Comparison of ENCODE assay signal across 17 cellular contexts in the genomic region with DNA sequence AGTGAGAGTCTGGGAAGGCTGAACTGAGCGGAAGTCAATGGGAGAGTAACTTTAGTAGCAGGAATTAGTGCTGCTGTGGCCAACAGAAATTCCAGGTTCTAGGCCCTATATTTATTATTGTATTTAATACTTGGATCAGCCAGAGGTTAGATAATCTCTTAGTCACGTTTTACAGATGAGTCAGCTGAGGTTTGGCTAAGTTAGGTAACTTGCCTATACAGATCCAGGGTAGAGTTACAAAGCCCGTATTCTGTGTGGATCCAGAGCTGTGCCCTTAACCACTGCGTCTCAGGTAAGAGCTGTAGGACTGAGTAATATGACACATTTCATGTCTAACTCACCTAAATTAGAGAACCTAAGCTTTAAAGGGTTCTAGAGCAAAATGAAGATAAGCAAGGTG. TPM values are rescaled to one million over a fixed set of nuclear protein-coding genes. Genes with fewer than 3 reads are reported as not detected.
DNase-seq lines count a peak whose midpoint lies in the region; ATAC-seq, FAIRE-seq and TF ChIP-seq lines count a peak whose summit lies in the region.
"Had no signal": no experiment of that assay in that cellular context is flagged by ENCODE, and none has a peak within 500 bp of the region (broad histone marks: within the 10 kb centered on the region; RNA-seq: fewer than 3 reads in every experiment).

No MANE protein-coding gene starts in this region.

- no peak overlapping the region for H3K4me3 ChIP-seq in naive thymus-derived CD4-positive, alpha-beta T cell (ENCODE audit: low read length)
- no peak overlapping the region for H3K4me3 ChIP-seq in H7 (ENCODE audit: insufficient read depth, low read depth, low read length)
- H3K4me3 ChIP-seq: lung, thoracic aorta had no signal

- no peak overlapping the region for H3K27ac ChIP-seq in naive thymus-derived CD4-positive, alpha-beta T cell (ENCODE audit: low read depth, low read length)
- H3K27ac ChIP-seq: HL-60, thoracic aorta had no signal

- no peaks in the 10 kb centered on the region for H3K4me1 ChIP-seq in naive thymus-derived CD4-positive, alpha-beta T cell (ENCODE audit: control insufficient read depth in 2 of 2, insufficient read depth in 2 of 2, low read length in 2 of 2)

- no peak overlapping the region for H3K27ac Mint-ChIP-seq in stimulated activated effector memory CD8-positive, alpha-beta T cell treated with anti-CD3 and anti-CD28 coated beads, Interleukin-12 subunit alpha, Interleukin-12 subunit beta, amount 100 ng/mL, for 72 hours
- H3K27ac Mint-ChIP-seq in naive thymus-derived CD4-positive, alpha-beta T cell = peak overlapping the region in 4 of 9 donors; percentile 22 to 78 (median 36)
- no peak overlapping the region for H3K27ac Mint-ChIP-seq in stimulated activated naive B cell treated with anti-CD40 and anti-IgM and Interleukin-4, amounts not matched to agents 10 μg/mL and 1 μg/mL and 100 μg/mL, for 72 hours
- H3K27ac Mint-ChIP-seq: activated CD4-positive, alpha-beta T cell treated with anti-CD3 and anti-CD28 coated beads for 36 hours; activated T-cell treated with anti-CD3 and anti-CD28 coated beads, Interleukin-2, amount 50 U/mL, for 24 hours had no signal

- FAIRE-seq in GM12892 (lab: Jason Lieb, UNC) = peak; percentile 73

- peaks cover 5% of the 10 kb centered on the region for H3K4me1 Mint-ChIP-seq in stimulated activated effector memory CD8-positive, alpha-beta T cell treated with anti-CD3 and anti-CD28 coated beads, Interleukin-12 subunit alpha, Interleukin-12 subunit beta, amount 100 ng/mL, for 72 hours
- peaks cover 0 to 11% (median 1%) of the 10 kb centered on the region in 7 donors for H3K4me1 Mint-ChIP-seq in naive thymus-derived CD4-positive, alpha-beta T cell
- H3K4me1 Mint-ChIP-seq in stimulated activated naive B cell treated with anti-CD40 and anti-IgM and Interleukin-4, amounts not matched to agents 10 μg/mL and 1 μg/mL and 100 μg/mL, for 72 hours = no peaks in the 10 kb centered on the region

- no peaks in the 10 kb centered on the region for H3K27me3 ChIP-seq in naive thymus-derived CD4-positive, alpha-beta T cell (ENCODE audit: control insufficient read depth in 2 of 2, insufficient read depth in 2 of 2, low read length in 2 of 2)
- no peaks in the 10 kb centered on the region for H3K27me3 ChIP-seq in H7 (ENCODE audit: control insufficient read depth, insufficient read depth, low read length)

- CTCF ChIA-PET in naive thymus-derived CD4-positive, alpha-beta T cell (lab: Charles Lee) = interaction anchor here (0.6 to 2.3 kb wide), 6 partner anchors 44 to 1048 kb away, joined by 3 to 20 read pairs (median 3); no protein-coding TSS in a partner anchor

- POLR2A ChIA-PET in naive thymus-derived CD4-positive, alpha-beta T cell (lab: Charles Lee) = interaction anchor here (0.9 to 1.3 kb wide), 2 partner anchors 46 to 52 kb away, joined by 3 to 5 read pairs; no protein-coding TSS in a partner anchor

- TF ChIP-seq POLR2A in GM12892 (IDR thresholded peaks at IDR 0.05; ENCODE audit: low read depth, low read length) = no peak

- DNase-seq in GM12892 (ENCODE audit: insufficient read length) (no peak), RKO (ENCODE audit: low spot score) (peak; percentile 39), H7 (no peak)
- no peak for DNase-seq in stimulated activated effector memory CD8-positive, alpha-beta T cell treated with anti-CD3 and anti-CD28 coated beads, Interleukin-12 subunit alpha, Interleukin-12 subunit beta, amount 100 ng/mL, for 72 hours (ENCODE audit: low spot score in 2 of 2)
- no peak for DNase-seq in naive thymus-derived CD4-positive, alpha-beta T cell
- no peak for DNase-seq in stimulated activated naive B cell treated with anti-CD40 and anti-IgM and Interleukin-4, amounts not matched to agents 10 μg/mL and 1 μg/mL and 100 μg/mL, for 72 hours
- DNase-seq: activated CD4-positive, alpha-beta T cell treated with anti-CD3 and anti-CD28 coated beads for 36 hours; activated T-cell treated with anti-CD3 and anti-CD28 coated beads, Interleukin-2, amount 50 U/mL, for 24 hours; aorta; hypothalamus; MM.1S; NCI-H2107; T-cell had no signal

- H3K36me3 Mint-ChIP-seq in stimulated activated effector memory CD8-positive, alpha-beta T cell treated with anti-CD3 and anti-CD28 coated beads, Interleukin-12 subunit alpha, Interleukin-12 subunit beta, amount 100 ng/mL, for 72 hours = no peaks in the 10 kb centered on the region
- peaks cover 0 to 12% (median 5%) of the 10 kb centered on the region in 5 donors for H3K36me3 Mint-ChIP-seq in naive thymus-derived CD4-positive, alpha-beta T cell
- no peaks in the 10 kb centered on the region for H3K36me3 Mint-ChIP-seq in stimulated activated naive B cell treated with anti-CD40 and anti-IgM and Interleukin-4, amounts not matched to agents 10 μg/mL and 1 μg/mL and 100 μg/mL, for 72 hours

- no peaks in the 10 kb centered on the region for H3K9me3 Mint-ChIP-seq in stimulated activated effector memory CD8-positive, alpha-beta T cell treated with anti-CD3 and anti-CD28 coated beads, Interleukin-12 subunit alpha, Interleukin-12 subunit beta, amount 100 ng/mL, for 72 hours
- no peaks in the 10 kb centered on the region for H3K9me3 Mint-ChIP-seq in naive thymus-derived CD4-positive, alpha-beta T cell
- no peaks in the 10 kb centered on the region for H3K9me3 Mint-ChIP-seq in stimulated activated naive B cell treated with anti-CD40 and anti-IgM and Interleukin-4, amounts not matched to agents 10 μg/mL and 1 μg/mL and 100 μg/mL, for 72 hours
- H3K9me3 Mint-ChIP-seq: activated T-cell treated with anti-CD3 and anti-CD28 coated beads, Interleukin-2, amount 50 U/mL, for 24 hours; T-cell had no signal

- H3K4me3 Mint-ChIP-seq in stimulated activated effector memory CD8-positive, alpha-beta T cell treated with anti-CD3 and anti-CD28 coated beads, Interleukin-12 subunit alpha, Interleukin-12 subunit beta, amount 100 ng/mL, for 72 hours = no peak overlapping the region
- H3K4me3 Mint-ChIP-seq in naive thymus-derived CD4-positive, alpha-beta T cell = no peak overlapping the region
- H3K4me3 Mint-ChIP-seq in stimulated activated naive B cell treated with anti-CD40 and anti-IgM and Interleukin-4, amounts not matched to agents 10 μg/mL and 1 μg/mL and 100 μg/mL, for 72 hours = no peak overlapping the region
- H3K4me3 Mint-ChIP-seq: activated CD4-positive, alpha-beta T cell treated with anti-CD3 and anti-CD28 coated beads for 36 hours; activated T-cell treated with anti-CD3 and anti-CD28 coated beads, Interleukin-2, amount 50 U/mL, for 24 hours; T-cell had no signal

- peaks cover 0 to 7% (median 0%) of the 10 kb centered on the region in 5 donors for H3K27me3 Mint-ChIP-seq in naive thymus-derived CD4-positive, alpha-beta T cell
- peaks cover 7 to 16% of the 10 kb centered on the region in 2 donors for H3K27me3 Mint-ChIP-seq in stimulated activated naive B cell treated with anti-CD40 and anti-IgM and Interleukin-4, amounts not matched to agents 10 μg/mL and 1 μg/mL and 100 μg/mL, for 72 hours
- H3K27me3 Mint-ChIP-seq: activated CD4-positive, alpha-beta T cell treated with anti-CD3 and anti-CD28 coated beads for 36 hours had no signal

- H3K36me3 ChIP-seq in naive thymus-derived CD4-positive, alpha-beta T cell (ENCODE audit: control insufficient read depth in 2 of 3, insufficient read depth in 3 of 3, low read length in 3 of 3) = peaks cover 0 to 16% (median 7%) of the 10 kb centered on the region in 3 experiments
- H3K36me3 ChIP-seq in H7 (replicated peaks; ENCODE audit: control insufficient read depth, insufficient read depth, low read length) = no peaks in the 10 kb centered on the region
- H3K36me3 ChIP-seq: thoracic aorta had no signal

- intact Hi-C loops in naive thymus-derived CD4-positive, alpha-beta T cell (cut with micrococcal nuclease) = loop anchor here (5.0 to 10.0 kb wide), 8 partner anchors 149 to 1199 kb away; a partner anchor contains a TSS

- peak; percentile 90 for ATAC-seq in esophagus mucosa
- peak; percentile 51 for ATAC-seq in stimulated activated effector memory CD8-positive, alpha-beta T cell treated with anti-CD3 and anti-CD28 coated beads, Interleukin-12 subunit alpha, Interleukin-12 subunit beta, amount 100 ng/mL, for 72 hours
- ATAC-seq in naive thymus-derived CD4-positive, alpha-beta T cell = no peak
- ATAC-seq in stimulated activated naive B cell treated with anti-CD40 and anti-IgM and Interleukin-4, amounts not matched to agents 10 μg/mL and 1 μg/mL and 100 μg/mL, for 72 hours (replicated peaks) = no peak
- ATAC-seq: activated CD4-positive, alpha-beta T cell treated with anti-CD3 and anti-CD28 coated beads for 36 hours had no signal

- H3K9me3 ChIP-seq in naive thymus-derived CD4-positive, alpha-beta T cell (ENCODE audit: control insufficient read depth in 2 of 3, low read length in 3 of 3) = no peaks in the 10 kb centered on the region
- H3K9me3 ChIP-seq: thoracic aorta had no signal

RNA-seq across cellular contexts. Expression of a gene that starts 20.5 kb away (rescaled TPM):
- 72.1 TPM for polyA plus RNA-seq in GM12892 (2012; ENCODE audit: missing spikeins)
- 28.6 TPM for total RNA-seq in esophagus mucosa
- total RNA-seq in naive thymus-derived CD4-positive, alpha-beta T cell = 10 to 100 TPM; 17.6 to 36.8 (median 22.1) TPM
- polyA plus RNA-seq in naive thymus-derived CD4-positive, alpha-beta T cell = 10 to 100 TPM; 54.8 to 65.6 TPM
- 99.0 and 110 TPM in 2 replicates for total RNA-seq in H7 (2014; rRNA removed; shearing (Covaris generic))

RNA-seq across cellular contexts. Expression of a gene that starts 20.7 kb away (rescaled TPM):
- 11.0 TPM for polyA plus RNA-seq in GM12892 (2012; ENCODE audit: missing spikeins)
- total RNA-seq in esophagus mucosa = 7.8 TPM
- total RNA-seq in naive thymus-derived CD4-positive, alpha-beta T cell = 10 to 100 TPM in 1 of 5 experiments, 1 to 10 TPM in 4; 6.7 to 11.4 (median 7.5) TPM
- 10 to 100 TPM; 15.2 to 16.4 TPM for polyA plus RNA-seq in naive thymus-derived CD4-positive, alpha-beta T cell
- 7.0 and 8.4 TPM in 2 replicates for total RNA-seq in H7 (2014; rRNA removed; shearing (Covaris generic))

RNA-seq across cellular contexts. Expression of a gene that starts 26.0 kb away (rescaled TPM):
- polyA plus RNA-seq in GM12892 (2012; ENCODE audit: missing spikeins) = not detected
- 0.48 TPM for total RNA-seq in esophagus mucosa
- total RNA-seq in naive thymus-derived CD4-positive, alpha-beta T cell = 10 to 100 TPM in 4 of 5 experiments, 1 to 10 TPM in 1; 7.8 to 50.2 (median 32.7) TPM
- 10 to 100 TPM; 13.0 to 18.1 TPM for polyA plus RNA-seq in naive thymus-derived CD4-positive, alpha-beta T cell
- 3.0 and 4.1 TPM in 2 replicates for total RNA-seq in H7 (2014; rRNA removed; shearing (Covaris generic))
- total RNA-seq: aorta had no signal
- polyA plus RNA-seq: aorta had no signal

Comparison
In these comparisons a context has a peak if more than half of its experiments do, and no peak if none do; other contexts are left out.
1. ATAC-seq: peak in esophagus mucosa (single experiment) and stimulated activated effector memory CD8-positive, alpha-beta T cell treated with anti-CD3 and anti-CD28 coated beads, Interleukin-12 subunit alpha, Interleukin-12 subunit beta, amount 100 ng/mL, for 72 hours (single experiment); none in naive thymus-derived CD4-positive, alpha-beta T cell (single experiment) and stimulated activated naive B cell treated with anti-CD40 and anti-IgM and Interleukin-4, amounts not matched to agents 10 μg/mL and 1 μg/mL and 100 μg/mL, for 72 hours (0 of 2).